1 cellular context compared by ENCODE assay signal in genomic region chr4:86592553-86593249, GRCh38.
TF ChIP-seq lines count a peak whose summit lies in the region.

No MANE protein-coding gene starts in this region.

TF ChIP-seq in H1, 55 proteins besides CTCF, POLR2A, EP300 and RAD21:
- TF ChIP-seq TEAD4 (IDR thresholded peaks at IDR 0.05; ENCODE audit: low read depth, low read length), result no peak
- no peak for TF ChIP-seq RXRA (IDR thresholded peaks at IDR 0.05; ENCODE audit: insufficient read depth, low read depth, low read length)
- no peak for TF ChIP-seq JUN (IDR thresholded peaks at IDR 0.05; ENCODE audit: low read depth, low read length)
- TF ChIP-seq CHD7 (IDR thresholded peaks at IDR 0.05; ENCODE audit: insufficient replicate concordance, low read length), result no peak
- no peak for TF ChIP-seq KDM5A (IDR thresholded peaks at IDR 0.05; ENCODE audit: low read length)
- no peak for TF ChIP-seq CHD1 (IDR thresholded peaks at IDR 0.05; ENCODE audit: low read depth, low read length)
- TF ChIP-seq PHF8 (conservative IDR thresholded peaks at IDR 0.05; ENCODE audit: low read depth, low read length), result no peak
- no peak for TF ChIP-seq CBX8 (IDR thresholded peaks at IDR 0.05; ENCODE audit: borderline replicate concordance, low read depth, low read length)
- no peak for TF ChIP-seq USF2 (IDR thresholded peaks at IDR 0.05; ENCODE audit: low read length)
- TF ChIP-seq ZNF274 (IDR thresholded peaks at IDR 0.05; ENCODE audit: borderline replicate concordance, extremely low read depth, low read length), result no peak
- no peak for TF ChIP-seq RFX5 (IDR thresholded peaks at IDR 0.05; ENCODE audit: borderline replicate concordance, low read depth, low read length)
- TF ChIP-seq HDAC6 (IDR thresholded peaks at IDR 0.05; ENCODE audit: low read depth, low read length), result no peak
- TF ChIP-seq TBP (IDR thresholded peaks at IDR 0.05; ENCODE audit: low read depth, low read length), result no peak
TF ChIP-seq in H1: peak in this region for 0.
